11 cellular contexts compared by ENCODE assay signal in the genomic region with DNA sequence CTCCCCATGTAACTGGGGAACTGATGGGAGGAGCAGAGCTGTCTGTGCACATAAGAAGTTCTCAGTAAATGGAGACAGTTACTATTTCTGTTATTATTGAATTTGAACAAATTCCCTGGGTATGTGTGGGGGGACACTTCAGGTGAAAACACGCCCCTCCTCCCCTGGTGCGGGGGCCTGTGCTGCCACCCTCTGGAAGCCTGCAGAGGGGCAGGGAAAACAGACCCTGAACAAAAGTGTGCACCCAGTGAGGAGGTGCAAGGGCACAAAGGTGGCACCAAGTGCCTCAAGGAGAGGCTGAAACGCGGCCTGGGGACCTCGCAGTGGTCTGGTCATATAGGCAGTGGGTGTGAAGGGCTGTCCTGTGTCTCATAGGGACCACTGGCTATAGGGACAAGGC. TPM values are rescaled to one million over a fixed set of nuclear protein-coding genes. Genes with fewer than 3 reads are reported as not detected.
DNase-seq lines count a peak whose midpoint lies in the region; ATAC-seq and TF ChIP-seq lines count a peak whose summit lies in the region.
"Had no signal": no experiment of that assay in that cellular context is flagged by ENCODE, and none has a peak within 500 bp of the region (broad histone marks: within the 10 kb centered on the region; RNA-seq: fewer than 3 reads in every experiment).

No MANE protein-coding gene starts in this region.

- no peak for TF ChIP-seq POLR2A in transverse colon (IDR thresholded peaks at IDR 0.05)

- no peak overlapping the region for H3K9ac ChIP-seq in smooth muscle cell (ENCODE audit: low read depth)

- ATAC-seq in left colon: peak; percentile 23

- H3K79me2 ChIP-seq in smooth muscle cell (ENCODE audit: low read depth): peaks cover 74% of the 10 kb centered on the region
- H3K79me2 ChIP-seq in hepatocyte: peaks cover 55% of the 10 kb centered on the region

- H3K4me3 ChIP-seq in A673 (ENCODE audit: low read depth, low read length, poor library complexity, severe bottlenecking) (no peak overlapping the region), WERI-Rb-1 (ENCODE audit: low read depth, low read length) (no peak overlapping the region), smooth muscle cell (no peak overlapping the region), hepatocyte (no peak overlapping the region), transverse colon (no peak overlapping the region)
- H3K4me3 ChIP-seq: skin epidermis had no signal

- no peak overlapping the region for H3K4me2 ChIP-seq in smooth muscle cell
- H3K4me2 ChIP-seq in hepatocyte: no peak overlapping the region

- no peak overlapping the region for H3K27ac ChIP-seq in A673 (ENCODE audit: low read depth, low read length, poor library complexity, severe bottlenecking)
- H3K27ac ChIP-seq in WERI-Rb-1: no peak overlapping the region
- H3K27ac ChIP-seq in smooth muscle cell (ENCODE audit: low read depth): no peak overlapping the region
- no peak overlapping the region for H3K27ac ChIP-seq in hepatocyte
- no peak overlapping the region for H3K27ac ChIP-seq in transverse colon
- H3K27ac ChIP-seq: skin epidermis had no signal

- H3K36me3 ChIP-seq in A673 (ENCODE audit: insufficient read depth, low read length, poor library complexity, severe bottlenecking) (peaks cover 80% of the 10 kb centered on the region), WERI-Rb-1 (peaks cover 74% of the 10 kb centered on the region), smooth muscle cell (ENCODE audit: low read depth) (peaks cover 5% of the 10 kb centered on the region), hepatocyte (replicated peaks; ENCODE audit: insufficient read depth, low read depth) (no peaks in the 10 kb centered on the region), transverse colon (peaks cover 0 to 38% (median 15%) of the 10 kb centered on the region in 4 donors)

- intact Hi-C loops in A673 (cut with micrococcal nuclease; ENCODE audit: unreplicated experiment) (no loop called here), left colon (cut with DNase I, micrococcal nuclease) (no loop called here), transverse colon (cut with DNase I; ENCODE audit: low total_unique reads) (no loop called here)

- peaks cover 98% of the 10 kb centered on the region for H4K20me1 ChIP-seq in smooth muscle cell (ENCODE audit: low read depth)
- H4K20me1 ChIP-seq in hepatocyte (ENCODE audit: insufficient read depth, poor library complexity, severe bottlenecking): peaks cover 44% of the 10 kb centered on the region

- H3K9me3 ChIP-seq in A673 (ENCODE audit: low read depth, low read length, poor library complexity, severe bottlenecking) (no peaks in the 10 kb centered on the region), WERI-Rb-1 (ENCODE audit: severe bottlenecking) (no peaks in the 10 kb centered on the region), smooth muscle cell (replicated peaks; ENCODE audit: low read depth) (no peaks in the 10 kb centered on the region), hepatocyte (ENCODE audit: low read depth) (no peaks in the 10 kb centered on the region), transverse colon (no peaks in the 10 kb centered on the region)

- TF ChIP-seq CTCF in A673 (conservative IDR thresholded peaks at IDR 0.05; ENCODE audit: low read depth, low read length) (peak; percentile 41), GM12873 (IDR thresholded peaks at IDR 0.05; ENCODE audit: insufficient read depth, low read depth, low read length, missing control alignments) (peak; percentile 22), WERI-Rb-1 (IDR thresholded peaks at IDR 0.05; ENCODE audit: low read depth, low read length) (peak; percentile 42), smooth muscle cell (IDR thresholded peaks at IDR 0.05; ENCODE audit: borderline replicate concordance, insufficient read depth, poor library complexity, severe bottlenecking) (no peak), hepatocyte (IDR thresholded peaks at IDR 0.05; ENCODE audit: poor library complexity) (no peak), transverse colon (IDR thresholded peaks at IDR 0.05) (peak in 2 of 5 experiments; percentile 11 to 13)

- no TSS peak for BruUV-seq in A673 (replicated peaks; lab: Mats Ljungman, UMichigan)

- H3K4me1 ChIP-seq in A673 (ENCODE audit: insufficient read depth, low read length, poor library complexity, severe bottlenecking): no peaks in the 10 kb centered on the region
- H3K4me1 ChIP-seq in smooth muscle cell (ENCODE audit: low read depth): no peaks in the 10 kb centered on the region
- H3K4me1 ChIP-seq in hepatocyte (ENCODE audit: insufficient read depth): no peaks in the 10 kb centered on the region
- no peaks in the 10 kb centered on the region for H3K4me1 ChIP-seq in transverse colon

- H2AFZ ChIP-seq in smooth muscle cell (ENCODE audit: low read depth): no peak overlapping the region
- H2AFZ ChIP-seq in hepatocyte: no peak overlapping the region

- H3K9me2 ChIP-seq in hepatocyte (replicated peaks; ENCODE audit: insufficient read depth): no peaks in the 10 kb centered on the region

- no peak for DNase-seq in A673 (ENCODE audit: low spot score)
- DNase-seq in WERI-Rb-1: no peak
- no peak for DNase-seq in left colon
- no peak for DNase-seq in smooth muscle cell (lab: John Stamatoyannopoulos, UW; ENCODE audit: unreplicated experiment)
- DNase-seq in hepatocyte (ENCODE audit: low spot score): no peak
- DNase-seq in transverse colon: no peak
- no peak for DNase-seq in GF-D8 (lab: John Stamatoyannopoulos, UW)
- DNase-seq: Calu3, NCI-H526 treated with DMSO at 0.1 percent for 48 hours had no signal

- in situ Hi-C loops in transverse colon (cut with MboI; ENCODE audit: low pct_ligation_motif_present in 1 of 4, low pct_unique_long_range_greater_than_20kb in 1 of 4, low sequenced_read_pairs in 3 of 4): no loop called here

- H3K27me3 ChIP-seq in A673 (replicated peaks; ENCODE audit: insufficient read depth, low read depth, low read length, poor library complexity): no peaks in the 10 kb centered on the region
- H3K27me3 ChIP-seq in WERI-Rb-1 (ENCODE audit: insufficient read depth, low read depth, severe bottlenecking): no peaks in the 10 kb centered on the region
- no peaks in the 10 kb centered on the region for H3K27me3 ChIP-seq in smooth muscle cell (ENCODE audit: low read depth)
- no peaks in the 10 kb centered on the region for H3K27me3 ChIP-seq in hepatocyte
- H3K27me3 ChIP-seq in transverse colon: no peaks in the 10 kb centered on the region

- 98% methylated on average over 5 of the region's 5 CpGs for WGBS in smooth muscle cell (ENCODE audit: low lambda C conversion rate)
- WGBS in hepatocyte (ENCODE audit: low lambda C conversion rate, missing lambda C conversion rate): 92% methylated on average over 5 of the region's 5 CpGs
- 89 to 94% methylated on average over 3 to 5 of the region's 5 CpGs for WGBS in transverse colon (ENCODE audit: low coverage in 1 of 2), 2 donors

- peaks cover 6% of the 10 kb centered on the region for H3F3A ChIP-seq in smooth muscle cell (ENCODE audit: low read depth)

- no peak for TF ChIP-seq EP300 in transverse colon (IDR thresholded peaks at IDR 0.05; ENCODE audit: low read depth)

- CTCF ChIA-PET in A673 (lab: Charles Lee): no interaction called here

- POLR2A ChIA-PET in A673 (lab: Charles Lee; ENCODE audit: low non-redundant PET): no interaction called here

RNA-seq across cellular contexts. Expression of a gene that starts 18.2 kb away (rescaled TPM):
- total RNA-seq in A673 (2021) (81.3 and 86.2 TPM in 2 replicates), left colon (100 to 1,000 TPM; 141 to 156 TPM), smooth muscle cell (27.2 and 32.7 TPM in 2 replicates), hepatocyte (46.9 and 67.5 TPM in 2 replicates), transverse colon (100 to 1,000 TPM; 129 to 191 (median 152) TPM)
- polyA plus RNA-seq in smooth muscle cell (37.8 and 39.0 TPM in 2 replicates), hepatocyte (57.3 and 68.2 TPM in 2 replicates)

Comparison
In these comparisons a context has a peak if more than half of its experiments do, and no peak if none do; other contexts are left out.
1. CTCF ChIP-seq: peak in A673 (single experiment), GM12873 (single experiment) and WERI-Rb-1 (single experiment); none in smooth muscle cell (single experiment) and hepatocyte (single experiment).